Comparison of ENCODE assay signal across 1 cellular context in the genomic region with DNA sequence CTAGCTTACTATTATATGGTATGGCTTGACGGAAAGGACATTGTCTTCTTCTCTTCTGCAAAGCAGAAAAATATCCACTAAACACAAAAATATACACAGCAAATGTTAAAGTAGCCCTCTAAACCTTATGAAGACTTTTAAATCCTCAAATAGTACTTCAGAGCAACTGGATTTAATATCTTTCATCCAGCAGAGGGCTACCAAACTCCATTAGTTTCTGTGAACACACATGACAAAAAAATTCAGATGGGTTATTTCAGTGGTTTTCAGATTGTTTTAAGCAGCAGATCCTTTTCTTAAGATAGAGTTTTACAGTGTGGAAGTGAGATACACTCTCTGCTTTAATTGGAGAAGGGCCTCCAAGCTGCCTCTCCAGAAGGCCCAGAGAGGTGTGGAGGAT.
TF ChIP-seq lines count a peak whose summit lies in the region.

No MANE protein-coding gene starts in this region.

TF ChIP-seq in SK-N-SH treated with all-trans-retinoic acid at 6 μM for 48 hours, 23 proteins besides CTCF, POLR2A, EP300 and RAD21 (continued from another document):
- TF ChIP-seq, protein P1, sequence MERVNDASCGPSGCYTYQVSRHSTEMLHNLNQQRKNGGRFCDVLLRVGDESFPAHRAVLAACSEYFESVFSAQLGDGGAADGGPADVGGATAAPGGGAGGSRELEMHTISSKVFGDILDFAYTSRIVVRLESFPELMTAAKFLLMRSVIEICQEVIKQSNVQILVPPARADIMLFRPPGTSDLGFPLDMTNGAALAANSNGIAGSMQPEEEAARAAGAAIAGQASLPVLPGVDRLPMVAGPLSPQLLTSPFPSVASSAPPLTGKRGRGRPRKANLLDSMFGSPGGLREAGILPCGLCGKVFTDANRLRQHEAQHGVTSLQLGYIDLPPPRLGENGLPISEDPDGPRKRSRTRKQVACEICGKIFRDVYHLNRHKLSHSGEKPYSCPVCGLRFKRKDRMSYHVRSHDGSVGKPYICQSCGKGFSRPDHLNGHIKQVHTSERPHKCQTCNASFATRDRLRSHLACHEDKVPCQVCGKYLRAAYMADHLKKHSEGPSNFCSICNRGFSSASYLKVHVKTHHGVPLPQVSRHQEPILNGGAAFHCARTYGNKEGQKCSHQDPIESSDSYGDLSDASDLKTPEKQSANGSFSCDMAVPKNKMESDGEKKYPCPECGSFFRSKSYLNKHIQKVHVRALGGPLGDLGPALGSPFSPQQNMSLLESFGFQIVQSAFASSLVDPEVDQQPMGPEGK (CRISPR knock-in tag; IDR thresholded peaks at IDR 0.05; ENCODE audit: borderline replicate concordance), result no peak
- TF ChIP-seq PPARA (CRISPR knock-in tag; IDR thresholded peaks at IDR 0.05; ENCODE audit: borderline replicate concordance) (no peak), OSR1 (CRISPR knock-in tag; IDR thresholded peaks at IDR 0.05) (no peak), ZNF8 (CRISPR knock-in tag; IDR thresholded peaks at IDR 0.05) (no peak)
- TF ChIP-seq, protein P2, sequence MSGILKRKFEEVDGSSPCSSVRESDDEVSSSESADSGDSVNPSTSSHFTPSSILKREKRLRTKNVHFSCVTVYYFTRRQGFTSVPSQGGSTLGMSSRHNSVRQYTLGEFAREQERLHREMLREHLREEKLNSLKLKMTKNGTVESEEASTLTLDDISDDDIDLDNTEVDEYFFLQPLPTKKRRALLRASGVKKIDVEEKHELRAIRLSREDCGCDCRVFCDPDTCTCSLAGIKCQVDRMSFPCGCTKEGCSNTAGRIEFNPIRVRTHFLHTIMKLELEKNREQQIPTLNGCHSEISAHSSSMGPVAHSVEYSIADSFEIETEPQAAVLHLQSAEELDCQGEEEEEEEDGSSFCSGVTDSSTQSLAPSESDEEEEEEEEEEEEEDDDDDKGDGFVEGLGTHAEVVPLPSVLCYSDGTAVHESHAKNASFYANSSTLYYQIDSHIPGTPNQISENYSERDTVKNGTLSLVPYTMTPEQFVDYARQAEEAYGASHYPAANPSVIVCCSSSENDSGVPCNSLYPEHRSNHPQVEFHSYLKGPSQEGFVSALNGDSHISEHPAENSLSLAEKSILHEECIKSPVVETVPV (CRISPR knock-in tag; IDR thresholded peaks at IDR 0.05), result no peak
- TF ChIP-seq, protein P3, sequence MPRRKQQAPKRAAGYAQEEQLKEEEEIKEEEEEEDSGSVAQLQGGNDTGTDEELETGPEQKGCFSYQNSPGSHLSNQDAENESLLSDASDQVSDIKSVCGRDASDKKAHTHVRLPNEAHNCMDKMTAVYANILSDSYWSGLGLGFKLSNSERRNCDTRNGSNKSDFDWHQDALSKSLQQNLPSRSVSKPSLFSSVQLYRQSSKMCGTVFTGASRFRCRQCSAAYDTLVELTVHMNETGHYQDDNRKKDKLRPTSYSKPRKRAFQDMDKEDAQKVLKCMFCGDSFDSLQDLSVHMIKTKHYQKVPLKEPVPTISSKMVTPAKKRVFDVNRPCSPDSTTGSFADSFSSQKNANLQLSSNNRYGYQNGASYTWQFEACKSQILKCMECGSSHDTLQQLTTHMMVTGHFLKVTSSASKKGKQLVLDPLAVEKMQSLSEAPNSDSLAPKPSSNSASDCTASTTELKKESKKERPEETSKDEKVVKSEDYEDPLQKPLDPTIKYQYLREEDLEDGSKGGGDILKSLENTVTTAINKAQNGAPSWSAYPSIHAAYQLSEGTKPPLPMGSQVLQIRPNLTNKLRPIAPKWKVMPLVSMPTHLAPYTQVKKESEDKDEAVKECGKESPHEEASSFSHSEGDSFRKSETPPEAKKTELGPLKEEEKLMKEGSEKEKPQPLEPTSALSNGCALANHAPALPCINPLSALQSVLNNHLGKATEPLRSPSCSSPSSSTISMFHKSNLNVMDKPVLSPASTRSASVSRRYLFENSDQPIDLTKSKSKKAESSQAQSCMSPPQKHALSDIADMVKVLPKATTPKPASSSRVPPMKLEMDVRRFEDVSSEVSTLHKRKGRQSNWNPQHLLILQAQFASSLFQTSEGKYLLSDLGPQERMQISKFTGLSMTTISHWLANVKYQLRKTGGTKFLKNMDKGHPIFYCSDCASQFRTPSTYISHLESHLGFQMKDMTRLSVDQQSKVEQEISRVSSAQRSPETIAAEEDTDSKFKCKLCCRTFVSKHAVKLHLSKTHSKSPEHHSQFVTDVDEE (CRISPR knock-in tag; IDR thresholded peaks at IDR 0.05), result no peak
